In genomic region chr10:35422236-35422635, GRCh38 we compare ENCODE assay signal across 11 cellular contexts.
DNase-seq lines count a peak whose midpoint lies in the region; ATAC-seq and TF ChIP-seq lines count a peak whose summit lies in the region.
"Had no signal": no experiment of that assay in that cellular context is flagged by ENCODE, and none has a peak within 500 bp of the region (broad histone marks: within the 10 kb centered on the region; RNA-seq: fewer than 3 reads in every experiment).

No MANE protein-coding gene starts in this region.

- H3K4me1 ChIP-seq in mammary epithelial cell (ENCODE audit: insufficient read depth, low read length): peaks cover 53% of the 10 kb centered on the region

- H3K9ac ChIP-seq in mammary epithelial cell (ENCODE audit: insufficient read depth, low read length): no peak overlapping the region

- peaks cover 2% of the 10 kb centered on the region for H3K36me3 ChIP-seq in mammary epithelial cell (ENCODE audit: insufficient read depth, low read length)
- H3K36me3 ChIP-seq: pancreas had no signal

- CTCF ChIA-PET in mammary epithelial cell (lab: Charles Lee; ENCODE audit: low non-redundant PET): interaction anchor here (0.7 to 0.8 kb wide), 2 partner anchors 115 to 296 kb away, joined by 3 read pairs; no protein-coding TSS in a partner anchor

- H2AFZ ChIP-seq in mammary epithelial cell (ENCODE audit: low read depth, low read length): no peak overlapping the region

- peaks cover 97% of the 10 kb centered on the region for H3K79me2 ChIP-seq in mammary epithelial cell (ENCODE audit: insufficient read depth, low read length)

- ATAC-seq in left lobe of liver: peak; percentile 50
- no peak for ATAC-seq in HG02970 (IDR thresholded peaks at IDR 0.05; ENCODE audit: low FRiP score, unreplicated experiment)

- DNase-seq in LHCN-M2 (ENCODE audit: low read depth) (peak; percentile 80), mammary epithelial cell (peak; percentile 32), left lobe of liver (ENCODE audit: low spot score) (no peak), superior temporal gyrus (ENCODE audit: extremely low spot score) (peak; percentile 22), NCI-H187 treated with DMSO at 0.1 percent for 48 hours (lab: John Stamatoyannopoulos, UW) (no peak), iPS-NIHi7 (ENCODE audit: extremely low spot score) (no peak), NCI-H1105 (lab: John Stamatoyannopoulos, UW) (no peak)
- DNase-seq: activated CD8-positive, alpha-beta memory T cell treated with anti-CD3 and anti-CD28 coated beads for 24 hours; NCI-H2171; pancreas had no signal

- 61% methylated on average over 5 of the region's 5 CpGs for WGBS in mammary epithelial cell (ENCODE audit: low coverage, missing lambda C conversion rate)

- H3K4me3 ChIP-seq in mammary epithelial cell (replicated peaks in 1 of 3; ENCODE audit: insufficient read depth in 1 of 3, low read depth in 2 of 3, low read length in 3 of 3): no peak overlapping the region
- H3K4me3 ChIP-seq: pancreas had no signal

- intact Hi-C loops in mammary epithelial cell (cut with micrococcal nuclease): loop anchor here (2.0 to 5.0 kb wide), 4 partner anchors 75 to 180 kb away; partner anchors contain the start of gene CCNY

- dilution Hi-C loops in mammary epithelial cell (cut with HindIII; ENCODE audit: low sequenced_read_pairs): no loop called here

- no TSS peak for BruUV-seq in mammary epithelial cell (replicated peaks; lab: Mats Ljungman, UMichigan)

- H3K27ac ChIP-seq in mammary epithelial cell (ENCODE audit: insufficient read depth, low read depth, low read length): peak overlapping the region; percentile 47

- peak overlapping the region; percentile 43 for H3K4me2 ChIP-seq in mammary epithelial cell (ENCODE audit: insufficient read depth, low read depth, low read length)

- H3K9me3 ChIP-seq in mammary epithelial cell (replicated peaks; ENCODE audit: insufficient read depth, low read length): no peaks in the 10 kb centered on the region
- H3K9me3 ChIP-seq: pancreas had no signal

- H4K20me1 ChIP-seq in mammary epithelial cell (ENCODE audit: insufficient read depth, low read length): no peaks in the 10 kb centered on the region

- no peaks in the 10 kb centered on the region for H3K27me3 ChIP-seq in mammary epithelial cell (ENCODE audit: insufficient read depth, low read length)
- H3K27me3 ChIP-seq: pancreas had no signal

- no peak for TF ChIP-seq CTCF in mammary epithelial cell (conservative IDR thresholded peaks at IDR 0.05 in 1 of 2, IDR thresholded peaks at IDR 0.05 in 1 of 2; ENCODE audit: extremely low read depth in 1 of 2, insufficient read depth in 1 of 2, low read depth in 1 of 2, low read length in 2 of 2)

- in situ Hi-C loops in mammary epithelial cell (cut with MboI; ENCODE audit: low sequenced_read_pairs in 2 of 2): no loop called here

Comparison
In these comparisons a context has a peak if more than half of its experiments do, and no peak if none do; other contexts are left out.
1. DNase-seq: peak in LHCN-M2 (single experiment), mammary epithelial cell (single experiment) and superior temporal gyrus (single experiment); none in left lobe of liver (single experiment), NCI-H187 treated with DMSO at 0.1 percent for 48 hours (single experiment), iPS-NIHi7 (single experiment) and NCI-H1105 (single experiment).